ENCODE assay signal across 8 cellular contexts in genomic region chr6:113630738-113631535, GRCh38.
A peak's percentile ranks its signal among the peaks of the same experiment; 100 is the strongest.
DNase-seq lines count a peak whose midpoint lies in the region; ATAC-seq and TF ChIP-seq lines count a peak whose summit lies in the region.

No MANE protein-coding gene starts in this region.

- H3K27me3 ChIP-seq in GM23248 (replicated peaks; ENCODE audit: insufficient read depth) = no peaks in the 10 kb centered on the region
- H3K27me3 ChIP-seq in H9 (ENCODE audit: insufficient read depth, low read length) = no peaks in the 10 kb centered on the region; the same call in 1 of the 2 replicates

- CTCF ChIA-PET in MCF 10A (lab: Yijun Ruan, JAX) = interaction anchor here (0.7 to 3.2 kb wide), 3 partner anchors 132 to 248 kb away, joined by 3 to 12 read pairs (median 4); no protein-coding TSS in a partner anchor

- no peak overlapping the region; the same call in 1 of the 2 replicates for H3K14ac ChIP-seq in H9 (ENCODE audit: insufficient read depth, low read length)

- H3K56ac ChIP-seq in H9 (ENCODE audit: insufficient read length, low read depth, low read length) = no peak overlapping the region

- H3K36me3 ChIP-seq in GM23248 (ENCODE audit: low read depth) = no peaks in the 10 kb centered on the region
- H3K36me3 ChIP-seq in urinary bladder (ENCODE audit: insufficient read depth) = no peaks in the 10 kb centered on the region

- DNase-seq in GM23248 = peak; percentile 82
- peak; percentile 87 for DNase-seq in NAMALWA (ENCODE audit: low spot score)
- peak; percentile 52 for DNase-seq in MCF 10A (ENCODE audit: unreplicated experiment)
- peak; percentile 61 to 78 for DNase-seq in memory B cell (ENCODE audit: low spot score in 2 of 2)
- DNase-seq in H9 = no peak
- no peak for DNase-seq in NK-92 treated with Interleukin-12 subunit alpha and Interleukin-12 subunit beta, amount 100 ng/mL, for 24 hours (lab: John Stamatoyannopoulos, UW)

- intact Hi-C loops in MCF 10A (cut with micrococcal nuclease) = loop anchor here (2.0 to 5.0 kb wide), 2 partner anchors 14 to 61 kb away; no protein-coding TSS in a partner anchor

- no peak overlapping the region for H2BK120ac ChIP-seq in H9 (ENCODE audit: low read depth, low read length, poor library complexity, severe bottlenecking)

- BruUV-seq in MCF 10A (replicated peaks; lab: Mats Ljungman, UMichigan) = no TSS peak

- H3K4me1 ChIP-seq in GM23248 (ENCODE audit: insufficient read depth) (peaks cover 55% of the 10 kb centered on the region), urinary bladder (ENCODE audit: insufficient read depth) (no peaks in the 10 kb centered on the region), H9 (ENCODE audit: insufficient read depth, low read length) (no peaks in the 10 kb centered on the region)

- H2BK20ac ChIP-seq in H9 (ENCODE audit: low read depth, low read length, poor library complexity, severe bottlenecking) = no peak overlapping the region

- H3K27ac Mint-ChIP-seq in MCF 10A (ENCODE audit: low read depth, unreplicated experiment) (peak overlapping the region; percentile 98), memory B cell (peak overlapping the region; percentile 100), H9 (peak overlapping the region in 1 of 3 experiments; percentile 42; a peak in 2 of 7 replicates)

- no peak overlapping the region for H3K4ac ChIP-seq in H9 (ENCODE audit: low read depth, low read length)

- H3K23me2 ChIP-seq in H9 (ENCODE audit: insufficient read length, low read depth, low read length, poor library complexity, severe bottlenecking) = no peaks in the 10 kb centered on the region

- H3K4me2 ChIP-seq in GM23248 (ENCODE audit: unreplicated experiment) (peak overlapping the region; percentile 92), H9 (ENCODE audit: insufficient read depth, insufficient read length, low read length) (no peak overlapping the region)

- no peak overlapping the region for H3K18ac ChIP-seq in H9 (ENCODE audit: insufficient read length, low read depth, low read length)

- in situ Hi-C loops in GM23248 (cut with MboI) = no loop called here

- no peak overlapping the region for H4K8ac ChIP-seq in H9 (replicated peaks; ENCODE audit: insufficient read length, low read depth, low read length)

- H3K36me3 Mint-ChIP-seq in MCF 10A (ENCODE audit: insufficient read depth, unreplicated experiment) (no peaks in the 10 kb centered on the region), memory B cell (peaks cover 2% of the 10 kb centered on the region), H9 (ENCODE audit: insufficient read depth in 1 of 3, low read depth in 3 of 3) (no peaks in the 10 kb centered on the region)

- TF ChIP-seq CTCF in MCF 10A (IDR thresholded peaks at IDR 0.05; ENCODE audit: unreplicated experiment) (no peak), H9 (conservative IDR thresholded peaks at IDR 0.05) (no peak)

- no peak overlapping the region for H2AK5ac ChIP-seq in H9 (ENCODE audit: insufficient read length, low read length)

- no peak overlapping the region for H2BK12ac ChIP-seq in H9 (ENCODE audit: insufficient read length, low read depth, low read length)

- POLR2A ChIA-PET in MCF 10A (lab: Yijun Ruan, JAX) = interaction anchor here (0.7 to 6.6 kb wide), 14 partner anchors 11 to 315 kb away, joined by 3 to 58 read pairs (median 4); no protein-coding TSS in a partner anchor

- H2AFZ ChIP-seq in GM23248 (no peak overlapping the region), H9 (ENCODE audit: low read length) (no peak overlapping the region)

- H3K4me3 ChIP-seq in GM23248 (no peak overlapping the region), urinary bladder (ENCODE audit: low read depth, low read length) (no peak overlapping the region)

- ATAC-seq in GM18499 (IDR thresholded peaks at IDR 0.05; ENCODE audit: insufficient read depth, unreplicated experiment) = peak; percentile 42
- ATAC-seq in memory B cell (ENCODE audit: low read depth) = peak; percentile 68

- peak overlapping the region; percentile 89 for H3K27ac ChIP-seq in GM23248
- peak overlapping the region; percentile 84 for H3K27ac ChIP-seq in urinary bladder (ENCODE audit: low read depth)
- H3K27ac ChIP-seq in H9 (ENCODE audit: insufficient read length, low read depth, low read length) = no peak overlapping the region

- no peak overlapping the region for H4K5ac ChIP-seq in H9 (ENCODE audit: insufficient read length, low read depth, low read length)

- peaks cover 29% of the 10 kb centered on the region for H3K4me1 Mint-ChIP-seq in MCF 10A (ENCODE audit: insufficient read depth, unreplicated experiment)
- H3K4me1 Mint-ChIP-seq in memory B cell = peaks cover 64% of the 10 kb centered on the region
- peaks cover 5 to 6% of the 10 kb centered on the region in 2 experiments for H3K4me1 Mint-ChIP-seq in H9

- peak overlapping the region; percentile 24 for H3K4me3 Mint-ChIP-seq in MCF 10A (ENCODE audit: unreplicated experiment)
- H3K4me3 Mint-ChIP-seq in memory B cell = peak overlapping the region; percentile 90
- H3K4me3 Mint-ChIP-seq in H9 = no peak overlapping the region

- H2BK5ac ChIP-seq in H9 (ENCODE audit: insufficient read length, low read length) = no peak overlapping the region

- H3T11ph ChIP-seq in H9 (ENCODE audit: low read length) = no peak overlapping the region

- H4K91ac ChIP-seq in H9 (ENCODE audit: insufficient read length, low read depth, low read length) = no peak overlapping the region

- H4K20me1 ChIP-seq in GM23248 (ENCODE audit: insufficient read depth) (no peaks in the 10 kb centered on the region), H9 (ENCODE audit: control insufficient read depth, insufficient read depth, insufficient read length) (no peaks in the 10 kb centered on the region)

- H3K27me3 Mint-ChIP-seq in MCF 10A (ENCODE audit: insufficient read depth, unreplicated experiment) = no peaks in the 10 kb centered on the region
- no peaks in the 10 kb centered on the region for H3K27me3 Mint-ChIP-seq in memory B cell
- H3K27me3 Mint-ChIP-seq in H9 (ENCODE audit: low read depth) = no peaks in the 10 kb centered on the region; the same call in 1 of the 2 replicates

- no peak overlapping the region for H3K23ac ChIP-seq in H9 (ENCODE audit: insufficient read length, low read depth, low read length)

- H3K9ac ChIP-seq in GM23248 = peak overlapping the region; percentile 73
- H3K9ac ChIP-seq in H9 (ENCODE audit: extremely low read depth, insufficient read length, low read length) = no peak overlapping the region

- H3K79me2 ChIP-seq in GM23248 (ENCODE audit: insufficient read depth) = no peaks in the 10 kb centered on the region
- H3K79me2 ChIP-seq in H9 (ENCODE audit: insufficient read depth, low read length) = no peaks in the 10 kb centered on the region

- WGBS in GM23248 (ENCODE audit: low coverage in 1 of 2, low lambda C conversion rate in 2 of 2, missing lambda C conversion rate in 2 of 2), 2 experiments = 80 to 81% methylated on average over 7 of the region's 7 CpGs
- 76% methylated on average over 7 of the region's 7 CpGs for WGBS in urinary bladder
- WGBS in H9 (ENCODE audit: extremely low coverage, insufficient read length, low lambda C conversion rate) = no CpG with 5 or more reads among the region's 7 CpGs

- no peak overlapping the region for H2BK15ac ChIP-seq in H9 (ENCODE audit: low read depth, low read length)

- H3K9me3 ChIP-seq in GM23248 (ENCODE audit: low read depth) (no peaks in the 10 kb centered on the region), H9 (ENCODE audit: control insufficient read depth, low read depth, low read length) (no peaks in the 10 kb centered on the region)

- peaks cover 37% of the 10 kb centered on the region for H3F3A ChIP-seq in GM23248 (ENCODE audit: insufficient read depth)

- H3K9me3 Mint-ChIP-seq in MCF 10A (ENCODE audit: unreplicated experiment) (no peaks in the 10 kb centered on the region), memory B cell (no peaks in the 10 kb centered on the region), H9 (no peaks in the 10 kb centered on the region)

- H3K79me1 ChIP-seq in H9 (ENCODE audit: insufficient read depth, low read depth, low read length, poor library complexity, severe bottlenecking) = no peaks in the 10 kb centered on the region

- no peaks in the 10 kb centered on the region for H3K9me2 ChIP-seq in GM23248 (ENCODE audit: insufficient read depth)

Comparison
In these comparisons a context has a peak if more than half of its experiments do, and no peak if none do; other contexts are left out.
1. DNase-seq: peak in GM23248 (single experiment), NAMALWA (single experiment), MCF 10A (single experiment) and memory B cell (2 of 2); none in H9 (single experiment) and NK-92 treated with Interleukin-12 subunit alpha and Interleukin-12 subunit beta, amount 100 ng/mL, for 24 hours (single experiment).
2. H3K4me3 Mint-ChIP-seq: peak in MCF 10A (single experiment) and memory B cell (single experiment); none in H9 (0 of 2).